ENCODE assay signal across 1 cellular context in the genomic region with DNA sequence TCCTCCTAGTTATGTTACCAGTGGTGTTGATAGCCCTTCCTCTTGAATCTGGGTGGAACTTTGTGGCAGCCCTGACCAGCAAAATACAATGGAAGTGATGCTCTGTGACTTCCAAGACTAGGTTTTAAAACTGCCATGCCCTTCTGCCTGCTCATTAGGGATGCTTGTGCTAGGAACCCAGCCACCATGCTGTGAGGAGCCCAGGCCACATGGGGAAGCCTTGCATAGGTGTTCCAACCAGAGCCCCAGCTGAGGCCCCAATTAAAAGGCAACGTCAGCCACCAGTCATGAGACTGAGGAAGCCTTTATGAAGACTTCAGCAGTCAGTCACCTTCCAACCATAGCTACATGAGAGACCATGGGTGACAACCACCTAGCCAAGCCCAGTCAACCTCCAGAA.
TF ChIP-seq lines count a peak whose summit lies in the region.

No MANE protein-coding gene starts in this region.

TF ChIP-seq in K562, 482 proteins besides CTCF, POLR2A, EP300 and RAD21:
- no peak for TF ChIP-seq HMG20A (CRISPR knock-in tag; conservative IDR thresholded peaks at IDR 0.05)
- TF ChIP-seq ZNF224 (CRISPR knock-in tag; IDR thresholded peaks at IDR 0.05), result no peak
- TF ChIP-seq HDAC6 (IDR thresholded peaks at IDR 0.05; ENCODE audit: low read depth, low read length), result no peak
